1 cellular context compared by ENCODE assay signal in genomic region chr6:26216015-26216885, GRCh38.
TF ChIP-seq lines count a peak whose summit lies in the region.

No MANE protein-coding gene starts in this region.

TF ChIP-seq in endothelial cell of umbilical vein, 7 proteins besides CTCF, POLR2A, EP300 and RAD21 (continued from another document):
- TF ChIP-seq JUN (IDR thresholded peaks at IDR 0.05; ENCODE audit: borderline replicate concordance, insufficient read depth, insufficient read length, low read depth) = peak; percentile 67
TF ChIP-seq in endothelial cell of umbilical vein: peak in this region for 5.
